Comparison of ENCODE assay signal across 1 cellular context in genomic region chr14:100240725-100241032, GRCh38.
TF ChIP-seq lines count a peak whose summit lies in the region.

No MANE protein-coding gene starts in this region.

TF ChIP-seq in K562, 482 proteins besides CTCF, POLR2A, EP300 and RAD21 (continued from another document):
- TF ChIP-seq, protein P1, sequence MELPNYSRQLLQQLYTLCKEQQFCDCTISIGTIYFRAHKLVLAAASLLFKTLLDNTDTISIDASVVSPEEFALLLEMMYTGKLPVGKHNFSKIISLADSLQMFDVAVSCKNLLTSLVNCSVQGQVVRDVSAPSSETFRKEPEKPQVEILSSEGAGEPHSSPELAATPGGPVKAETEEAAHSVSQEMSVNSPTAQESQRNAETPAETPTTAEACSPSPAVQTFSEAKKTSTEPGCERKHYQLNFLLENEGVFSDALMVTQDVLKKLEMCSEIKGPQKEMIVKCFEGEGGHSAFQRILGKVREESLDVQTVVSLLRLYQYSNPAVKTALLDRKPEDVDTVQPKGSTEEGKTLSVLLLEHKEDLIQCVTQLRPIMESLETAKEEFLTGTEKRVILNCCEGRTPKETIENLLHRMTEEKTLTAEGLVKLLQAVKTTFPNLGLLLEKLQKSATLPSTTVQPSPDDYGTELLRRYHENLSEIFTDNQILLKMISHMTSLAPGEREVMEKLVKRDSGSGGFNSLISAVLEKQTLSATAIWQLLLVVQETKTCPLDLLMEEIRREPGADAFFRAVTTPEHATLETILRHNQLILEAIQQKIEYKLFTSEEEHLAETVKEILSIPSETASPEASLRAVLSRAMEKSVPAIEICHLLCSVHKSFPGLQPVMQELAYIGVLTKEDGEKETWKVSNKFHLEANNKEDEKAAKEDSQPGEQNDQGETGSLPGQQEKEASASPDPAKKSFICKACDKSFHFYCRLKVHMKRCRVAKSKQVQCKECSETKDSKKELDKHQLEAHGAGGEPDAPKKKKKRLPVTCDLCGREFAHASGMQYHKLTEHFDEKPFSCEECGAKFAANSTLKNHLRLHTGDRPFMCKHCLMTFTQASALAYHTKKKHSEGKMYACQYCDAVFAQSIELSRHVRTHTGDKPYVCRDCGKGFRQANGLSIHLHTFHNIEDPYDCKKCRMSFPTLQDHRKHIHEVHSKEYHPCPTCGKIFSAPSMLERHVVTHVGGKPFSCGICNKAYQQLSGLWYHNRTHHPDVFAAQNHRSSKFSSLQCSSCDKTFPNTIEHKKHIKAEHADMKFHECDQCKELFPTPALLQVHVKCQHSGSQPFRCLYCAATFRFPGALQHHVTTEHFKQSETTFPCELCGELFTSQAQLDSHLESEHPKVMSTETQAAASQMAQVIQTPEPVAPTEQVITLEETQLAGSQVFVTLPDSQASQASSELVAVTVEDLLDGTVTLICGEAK (IDR thresholded peaks at IDR 0.05), result 0 out of 2 replicates have a peak, but pooled peaks have one; percentile 10
- TF ChIP-seq, protein P1 (CRISPR knock-in tag; IDR thresholded peaks at IDR 0.05), result no peak
- TF ChIP-seq PPARD (CRISPR knock-in tag; IDR thresholded peaks at IDR 0.05) (no peak), XRCC5 (IDR thresholded peaks at IDR 0.05; ENCODE audit: low read depth, low read length) (no peak), JUNB (CRISPR knock-in tag; conservative IDR thresholded peaks at IDR 0.05) (no peak), STAT5A (IDR thresholded peaks at IDR 0.05; ENCODE audit: borderline replicate concordance, low read length) (no peak), HMG20B (CRISPR knock-in tag; IDR thresholded peaks at IDR 0.05) (no peak)
- TF ChIP-seq, protein P2, sequence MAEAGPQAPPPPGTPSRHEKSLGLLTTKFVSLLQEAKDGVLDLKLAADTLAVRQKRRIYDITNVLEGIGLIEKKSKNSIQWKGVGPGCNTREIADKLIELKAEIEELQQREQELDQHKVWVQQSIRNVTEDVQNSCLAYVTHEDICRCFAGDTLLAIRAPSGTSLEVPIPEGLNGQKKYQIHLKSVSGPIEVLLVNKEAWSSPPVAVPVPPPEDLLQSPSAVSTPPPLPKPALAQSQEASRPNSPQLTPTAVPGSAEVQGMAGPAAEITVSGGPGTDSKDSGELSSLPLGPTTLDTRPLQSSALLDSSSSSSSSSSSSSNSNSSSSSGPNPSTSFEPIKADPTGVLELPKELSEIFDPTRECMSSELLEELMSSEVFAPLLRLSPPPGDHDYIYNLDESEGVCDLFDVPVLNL (CRISPR knock-in tag; IDR thresholded peaks at IDR 0.05; ENCODE audit: low read depth), result no peak
